23 cellular contexts compared by ENCODE assay signal in genomic region chr11:44266056-44266780, GRCh38. TPM values are rescaled to one million over a fixed set of nuclear protein-coding genes. Genes with fewer than 3 reads are reported as not detected.
DNase-seq lines count a peak whose midpoint lies in the region; ATAC-seq, FAIRE-seq and TF ChIP-seq lines count a peak whose summit lies in the region.
"Had no signal": no experiment of that assay in that cellular context is flagged by ENCODE, and none has a peak within 500 bp of the region (broad histone marks: within the 10 kb centered on the region; RNA-seq: fewer than 3 reads in every experiment).

No MANE protein-coding gene starts in this region.

- no peak overlapping the region for H3K4me3 ChIP-seq in H1 (ENCODE audit: extremely low read depth in 1 of 4, insufficient read depth in 2 of 4, low read depth in 3 of 4, low read length in 4 of 4)
- H3K4me3 ChIP-seq: BLaER1, SJCRH30 had no signal

- no peak for ATAC-seq in natural killer cell treated with Interleukin-12 subunit alpha and Interleukin-12 subunit beta and Interleukin-15 and Interleukin-18, amount 100 ng/mL, for 72 hours
- ATAC-seq in natural killer cell: no peak
- no peak for ATAC-seq in GM21717 (IDR thresholded peaks at IDR 0.05; ENCODE audit: unreplicated experiment)

- H3K9me3 ChIP-seq in H1 (ENCODE audit: insufficient read depth in 2 of 2, low read depth in 1 of 2, low read length in 1 of 2): no peaks in the 10 kb centered on the region
- H3K9me3 ChIP-seq: BLaER1, SJCRH30 had no signal

- no peak for TF ChIP-seq POLR2A in H1 (IDR thresholded peaks at IDR 0.05; ENCODE audit: control extremely low read depth in 1 of 2, low read depth in 2 of 2, low read length in 2 of 2)

- no peak overlapping the region for H3K56ac ChIP-seq in H1 (replicated peaks; ENCODE audit: insufficient read length, low read depth, low read length)

- CTCF ChIA-PET in H1 (lab: Charles Lee; ENCODE audit: partially characterized antibody): interaction anchor here (0.7 to 3.0 kb wide), 9 partner anchors 8 to 376 kb away, joined by 3 to 20 read pairs (median 4); no protein-coding TSS in a partner anchor

- H3K23ac ChIP-seq in H1 (ENCODE audit: insufficient read length): no peak overlapping the region

- no peaks in the 10 kb centered on the region for H3K9me3 Mint-ChIP-seq in natural killer cell treated with Interleukin-12 subunit alpha and Interleukin-12 subunit beta and Interleukin-15 and Interleukin-18, amount 100 ng/mL, for 72 hours
- no peaks in the 10 kb centered on the region for H3K9me3 Mint-ChIP-seq in natural killer cell
- H3K9me3 Mint-ChIP-seq: IgD-negative memory B cell had no signal

- DNase-seq in natural killer cell treated with Interleukin-12 subunit alpha and Interleukin-12 subunit beta and Interleukin-15 and Interleukin-18, amount 100 ng/mL, for 72 hours (ENCODE audit: low spot score): peak; percentile 55
- DNase-seq in natural killer cell (no peak), H1 (ENCODE audit: low read depth in 1 of 2, low spot score in 2 of 2) (no peak), posterior vena cava (ENCODE audit: low spot score) (peak; percentile 56), ureter (ENCODE audit: low spot score) (no peak), RKO (ENCODE audit: low spot score) (no peak)
- DNase-seq: CD4-positive, CD25-positive, alpha-beta regulatory T cell; DMS153; GOT3; MM.1S; NCI-H2029; NCI-H446; NCI-H524 treated with DMSO at 0.1 percent for 48 hours; NCI-H774; SJCRH30 had no signal

- H3K14ac ChIP-seq in H1 (ENCODE audit: insufficient read length): no peak overlapping the region

- H2AFZ ChIP-seq in H1 (ENCODE audit: low read length): no peak overlapping the region

- no peaks in the 10 kb centered on the region for H3K36me3 Mint-ChIP-seq in natural killer cell treated with Interleukin-12 subunit alpha and Interleukin-12 subunit beta and Interleukin-15 and Interleukin-18, amount 100 ng/mL, for 72 hours
- no peaks in the 10 kb centered on the region for H3K36me3 Mint-ChIP-seq in natural killer cell
- H3K36me3 Mint-ChIP-seq: CD4-positive, CD25-positive, alpha-beta regulatory T cell; IgD-negative memory B cell had no signal

- H3K4me1 Mint-ChIP-seq in natural killer cell treated with Interleukin-12 subunit alpha and Interleukin-12 subunit beta and Interleukin-15 and Interleukin-18, amount 100 ng/mL, for 72 hours (ENCODE audit: low read depth in 2 of 2): no peaks in the 10 kb centered on the region
- H3K4me1 Mint-ChIP-seq in natural killer cell: peaks cover 0 to 5% of the 10 kb centered on the region in 2 donors
- H3K4me1 Mint-ChIP-seq: CD4-positive, CD25-positive, alpha-beta regulatory T cell; IgD-negative memory B cell had no signal

- H4K8ac ChIP-seq in H1 (ENCODE audit: extremely low read depth, insufficient read depth, low read length): no peak overlapping the region

- H4K91ac ChIP-seq in H1 (replicated peaks; ENCODE audit: insufficient read length, low read length): no peak overlapping the region

- no peaks in the 10 kb centered on the region; a peak in 2 of 7 replicates for H3K4me1 ChIP-seq in H1 (replicated peaks in 1 of 4; ENCODE audit: control insufficient read depth in 3 of 4, insufficient read depth in 4 of 4, low read length in 3 of 4)
- H3K4me1 ChIP-seq: BLaER1 had no signal

- H3K79me1 ChIP-seq in H1 (ENCODE audit: low read depth, low read length): no peaks in the 10 kb centered on the region

- H2BK15ac ChIP-seq in H1 (ENCODE audit: low read length): 0 out of 2 replicates have a peak overlapping the region, but pooled peaks have one; percentile 61

- TF ChIP-seq RAD21 in H1 (IDR thresholded peaks at IDR 0.05 in 1 of 2, conservative IDR thresholded peaks at IDR 0.05 in 1 of 2; ENCODE audit: low read depth in 2 of 2, low read length in 2 of 2): 0 out of 4 replicates have a peak, but pooled peaks of 1 of the 2 experiments have one; percentile 10

- no peaks in the 10 kb centered on the region for H3K79me2 ChIP-seq in H1 (ENCODE audit: control insufficient read depth in 1 of 2, insufficient read depth in 2 of 2, low read length in 2 of 2)

- H3K4me2 ChIP-seq in H1 (ENCODE audit: insufficient read depth in 1 of 2, low read depth in 2 of 2, low read length in 2 of 2): no peak overlapping the region
- H3K4me2 ChIP-seq: BLaER1, KMS-11 had no signal

- 81% methylated on average over 8 of the region's 9 CpGs; no CpG with 5 or more reads in 1 of the 2 experiments for WGBS in H1 (ENCODE audit: extremely low coverage in 1 of 2, insufficient coverage in 1 of 2, insufficient read length in 1 of 2, insufficient replicate concordance in 2 of 2, low coverage in 1 of 2, low lambda C conversion rate in 2 of 2, missing lambda C conversion rate in 1 of 2), 2 experiments

- no peak for TF ChIP-seq EP300 in H1 (IDR thresholded peaks at IDR 0.05; ENCODE audit: borderline replicate concordance in 1 of 2, low read depth in 2 of 2, low read length in 2 of 2)

- intact Hi-C loops in natural killer cell (cut with micrococcal nuclease) (no loop called here), posterior vena cava (cut with DNase I) (no loop called here)

- TF ChIP-seq CTCF in natural killer cell (IDR thresholded peaks at IDR 0.05) (no peak), H1 (IDR thresholded peaks at IDR 0.05; ENCODE audit: control extremely low read depth in 1 of 3, insufficient read depth in 1 of 3, low read depth in 1 of 3, low read length in 3 of 3) (no peak)

- no peak overlapping the region for H3K4me3 Mint-ChIP-seq in natural killer cell treated with Interleukin-12 subunit alpha and Interleukin-12 subunit beta and Interleukin-15 and Interleukin-18, amount 100 ng/mL, for 72 hours
- H3K4me3 Mint-ChIP-seq in natural killer cell: no peak overlapping the region
- H3K4me3 Mint-ChIP-seq: CD4-positive, CD25-positive, alpha-beta regulatory T cell; IgD-negative memory B cell had no signal

- no peaks in the 10 kb centered on the region for H3K23me2 ChIP-seq in H1 (ENCODE audit: low read depth, low read length)

- peaks cover 0 to 6% of the 10 kb centered on the region in 2 donors for H3K27me3 Mint-ChIP-seq in natural killer cell treated with Interleukin-12 subunit alpha and Interleukin-12 subunit beta and Interleukin-15 and Interleukin-18, amount 100 ng/mL, for 72 hours
- peaks cover 0 to 3% of the 10 kb centered on the region in 2 donors for H3K27me3 Mint-ChIP-seq in natural killer cell (ENCODE audit: low read depth in 2 of 2)
- H3K27me3 Mint-ChIP-seq: IgD-negative memory B cell had no signal

- no peak overlapping the region for H3K4ac ChIP-seq in H1 (replicated peaks; ENCODE audit: insufficient read length, low read depth, low read length)

- H3K27me3 ChIP-seq in H1 (replicated peaks in 1 of 4; ENCODE audit: control insufficient read depth in 3 of 4, extremely low read depth in 1 of 4, insufficient read depth in 3 of 4, low read length in 3 of 4): no peaks in the 10 kb centered on the region
- H3K27me3 ChIP-seq: BLaER1, SJCRH30 had no signal

- no peak overlapping the region for H2BK120ac ChIP-seq in H1 (replicated peaks; ENCODE audit: low read depth, low read length)

- H3K36me3 ChIP-seq in H1 (ENCODE audit: control insufficient read depth in 2 of 4, insufficient read depth in 4 of 4, low read length in 3 of 4): no peaks in the 10 kb centered on the region
- H3K36me3 ChIP-seq: BLaER1, SJCRH30 had no signal

- no peak for FAIRE-seq in H1 (lab: Jason Lieb, UNC)
- FAIRE-seq: A204.1, RCC 7860 had no signal

- H4K20me1 ChIP-seq in H1 (replicated peaks in 1 of 2; ENCODE audit: control insufficient read depth in 1 of 2, insufficient read depth in 2 of 2, low read length in 2 of 2): no peaks in the 10 kb centered on the region
- H4K20me1 ChIP-seq: BLaER1 had no signal

- no peak overlapping the region; the same call in 1 of the 2 replicates for H2BK12ac ChIP-seq in H1 (ENCODE audit: low read depth, low read length)

- POLR2A ChIA-PET in H1 (lab: Charles Lee; ENCODE audit: partially characterized antibody): interaction anchor here (1.0 to 1.7 kb wide), 2 partner anchors 8 to 13 kb away, joined by 3 to 4 read pairs; no protein-coding TSS in a partner anchor

- H2AK5ac ChIP-seq in H1 (ENCODE audit: low read depth, low read length): no peak overlapping the region

- no peak overlapping the region for H3K18ac ChIP-seq in H1 (ENCODE audit: extremely low read depth, low read length)

- H3K27ac ChIP-seq in H1 (ENCODE audit: low read depth, low read length): no peak overlapping the region
- H3K27ac ChIP-seq: BLaER1, HL-60, KMS-11, SJCRH30 had no signal

- H3K9ac ChIP-seq in H1 (replicated peaks in 1 of 4; ENCODE audit: extremely low read depth in 1 of 4, low read depth in 3 of 4, low read length in 3 of 4): no peak overlapping the region
- H3K9ac ChIP-seq: BLaER1, KMS-11 had no signal

- H2BK20ac ChIP-seq in H1 (ENCODE audit: low read length): no peak overlapping the region

- H2BK5ac ChIP-seq in H1 (ENCODE audit: low read depth, low read length): no peak overlapping the region

- H3K27ac Mint-ChIP-seq in natural killer cell treated with Interleukin-12 subunit alpha and Interleukin-12 subunit beta and Interleukin-15 and Interleukin-18, amount 100 ng/mL, for 72 hours: no peak overlapping the region
- H3K27ac Mint-ChIP-seq in natural killer cell: no peak overlapping the region
- H3K27ac Mint-ChIP-seq: CD4-positive, CD25-positive, alpha-beta regulatory T cell had no signal

- no peak overlapping the region for H4K5ac ChIP-seq in H1 (ENCODE audit: insufficient read length, low read depth, low read length)

RNA-seq across cellular contexts. Expression of gene ALX4, which starts 43.7 kb away (rescaled TPM):
- total RNA-seq in natural killer cell treated with Interleukin-12 subunit alpha and Interleukin-12 subunit beta and Interleukin-15 and Interleukin-18, amount 100 ng/mL, for 72 hours: not detected
- total RNA-seq in natural killer cell (not detected), posterior vena cava (not detected), ureter (not detected)
- not detected in 2 replicates for total RNA-seq in H1 (2021; fragmentation: NEBNext Ultra II Directional; extraction: Animal tissue kit (Norgen Biotek cat#: 25700))
- polyA plus RNA-seq in H1 (2011; rRNA removed): not detected in 2 replicates
- not detected for polyA plus RNA-seq in H1 (2011; cell fraction: cytosol; rRNA removed)
- polyA plus RNA-seq in H1 (2011; cell fraction: nucleus; rRNA removed): not detected
- 0.05 to 0.06 TPM in 2 of 4 replicates, not detected in the others for polyA plus RNA-seq in H1 (2012, experiment 1 of 2)
- polyA plus RNA-seq in H1 (2012, experiment 2 of 2): not detected
- not detected for polyA plus RNA-seq in H1 (2013, experiment 1 of 2)
- not detected for polyA plus RNA-seq in H1 (2013, experiment 2 of 2)
- not detected in 2 replicates for polyA minus RNA-seq in H1 (2011; rRNA and poly(A)+ RNA removed)
- not detected for polyA minus RNA-seq in H1 (2011; cell fraction: cytosol; rRNA and poly(A)+ RNA removed)
- not detected for polyA minus RNA-seq in H1 (2011; cell fraction: nucleus; rRNA and poly(A)+ RNA removed)
- total RNA-seq: CD4-positive, CD25-positive, alpha-beta regulatory T cell had no signal
- polyA plus RNA-seq: AG04450; CD4-positive, CD25-positive, alpha-beta regulatory T cell; IgD-negative memory B cell had no signal

Comparison
In these comparisons a context has a peak if more than half of its experiments do, and no peak if none do; other contexts are left out.
1. DNase-seq: peak in natural killer cell treated with Interleukin-12 subunit alpha and Interleukin-12 subunit beta and Interleukin-15 and Interleukin-18, amount 100 ng/mL, for 72 hours (single experiment) and posterior vena cava (single experiment); none in natural killer cell (single experiment), H1 (0 of 2), ureter (single experiment) and RKO (single experiment).